22 cellular contexts compared by ENCODE assay signal in genomic region chr5:154773314-154773713, GRCh38. TPM values are rescaled to one million over a fixed set of nuclear protein-coding genes. Genes with fewer than 3 reads are reported as not detected.
A peak's percentile ranks its signal among the peaks of the same experiment; 100 is the strongest.
DNase-seq lines count a peak whose midpoint lies in the region; ATAC-seq and TF ChIP-seq lines count a peak whose summit lies in the region.
"Had no signal": no experiment of that assay in that cellular context is flagged by ENCODE, and none has a peak within 500 bp of the region (broad histone marks: within the 10 kb centered on the region; RNA-seq: fewer than 3 reads in every experiment).

No MANE protein-coding gene starts in this region.

- H3K36me3 Mint-ChIP-seq in activated T-helper 17 cell treated with anti-CD3 and anti-CD28 coated beads, Interleukin-2, amount 50 U/mL, for 72 hours (ENCODE audit: low read depth): peaks cover 36% of the 10 kb centered on the region

- peak overlapping the region in 1 of 2 experiments; percentile 28 for H3K4me3 ChIP-seq in mesenchymal stem cell (ENCODE audit: insufficient read depth in 1 of 2, low read depth in 1 of 2, low read length in 2 of 2)
- H3K4me3 ChIP-seq in upper lobe of right lung: no peak overlapping the region
- H3K4me3 ChIP-seq: Peyer's patch had no signal

- no peak overlapping the region for H2BK5ac ChIP-seq in mesenchymal stem cell (ENCODE audit: low read depth, low read length, poor library complexity, severe bottlenecking)

- H3K4me1 ChIP-seq in mesenchymal stem cell (ENCODE audit: control insufficient read depth, insufficient read depth, low read depth, low read length): peaks cover 25% of the 10 kb centered on the region
- peaks cover 41% of the 10 kb centered on the region for H3K4me1 ChIP-seq in upper lobe of right lung

- H2AK5ac ChIP-seq in mesenchymal stem cell (ENCODE audit: low read length, severe bottlenecking): peak overlapping the region; percentile 89

- H2BK12ac ChIP-seq in mesenchymal stem cell (ENCODE audit: low read length in 2 of 2): no peak overlapping the region

- H3K4ac ChIP-seq in mesenchymal stem cell (ENCODE audit: low read depth in 1 of 2, low read length in 2 of 2): no peak overlapping the region

- peak; percentile 7 for ATAC-seq in left ventricle myocardium superior
- no peak for ATAC-seq in activated T-helper 17 cell treated with anti-CD3 and anti-CD28 coated beads, Interleukin-2, amount 50 U/mL, for 72 hours (replicated peaks)
- ATAC-seq in upper lobe of right lung: peak; percentile 44
- no peak for ATAC-seq in HG02571 (IDR thresholded peaks at IDR 0.05; ENCODE audit: unreplicated experiment)

- no peak overlapping the region for H3K4me3 Mint-ChIP-seq in activated T-helper 17 cell treated with anti-CD3 and anti-CD28 coated beads, Interleukin-2, amount 50 U/mL, for 72 hours

- no peak overlapping the region for H3K23ac ChIP-seq in mesenchymal stem cell (ENCODE audit: low read length in 2 of 2)

- no peaks in the 10 kb centered on the region for H3K9me3 Mint-ChIP-seq in activated T-helper 17 cell treated with anti-CD3 and anti-CD28 coated beads, Interleukin-2, amount 50 U/mL, for 72 hours

- H3K4me1 Mint-ChIP-seq in activated T-helper 17 cell treated with anti-CD3 and anti-CD28 coated beads, Interleukin-2, amount 50 U/mL, for 72 hours: peaks cover 29% of the 10 kb centered on the region

- H3K14ac ChIP-seq in mesenchymal stem cell (ENCODE audit: low read length in 2 of 2): no peak overlapping the region

- no peak overlapping the region for H3K4me2 ChIP-seq in mesenchymal stem cell (ENCODE audit: low read length, poor library complexity, severe bottlenecking)

- peak overlapping the region in 1 of 2 experiments; percentile 46 for H3K18ac ChIP-seq in mesenchymal stem cell (ENCODE audit: low read depth in 1 of 2, low read length in 2 of 2)

- intact Hi-C loops in left ventricle myocardium superior (cut with micrococcal nuclease) (no loop called here), cardiac septum (cut with DNase I) (no loop called here), upper lobe of right lung (cut with DNase I) (no loop called here)

- H3K27ac Mint-ChIP-seq in activated T-helper 17 cell treated with anti-CD3 and anti-CD28 coated beads, Interleukin-2, amount 50 U/mL, for 72 hours: peak overlapping the region; percentile 74

- H3K36me3 ChIP-seq in mesenchymal stem cell (ENCODE audit: control insufficient read depth in 1 of 2, insufficient read depth in 2 of 2, low read depth in 1 of 2, low read length in 2 of 2) (peaks cover 0 to 8% of the 10 kb centered on the region in 2 experiments), upper lobe of right lung (no peaks in the 10 kb centered on the region)
- H3K36me3 ChIP-seq: Peyer's patch had no signal

- no peak overlapping the region for H2BK120ac ChIP-seq in mesenchymal stem cell (ENCODE audit: low read depth, low read length)

- H3K79me1 ChIP-seq in mesenchymal stem cell (replicated peaks; ENCODE audit: low read length, poor library complexity, severe bottlenecking): no peaks in the 10 kb centered on the region

- DNase-seq in left ventricle myocardium superior (no peak), cardiac septum (ENCODE audit: low spot score) (no peak), mesenchymal stem cell (no peak), upper lobe of right lung (no peak), COR-L47 (lab: John Stamatoyannopoulos, UW) (no peak), DMS53 (lab: John Stamatoyannopoulos, UW) (no peak)
- DNase-seq: activated CD4-positive, alpha-beta T cell treated with anti-CD3 and anti-CD28 coated beads, Interleukin-2, amount 50 U/mL, for 1 hour; activated T-cell treated with anti-CD3 and anti-CD28 coated beads, Interleukin-2, amount 50 U/mL, for 1 hour; amniotic stem cell; DMS 273 treated with DMSO at 0.1 percent for 48 hours; GF-D8; hippocampal formation; KG1; kidney; NCI-H1048; NCI-H2081 treated with DMSO at 0.1 percent for 48 hours; NCI-H82; nucleus accumbens; stimulated activated CD4-positive, alpha-beta T cell treated with anti-CD3 and anti-CD28 coated beads, Interleukin-2, amount 100 ng/mL, for 24 hours had no signal

- no peak overlapping the region for H4K8ac ChIP-seq in mesenchymal stem cell (ENCODE audit: low read length)

- H3K27me3 ChIP-seq in mesenchymal stem cell (ENCODE audit: control insufficient read depth in 1 of 2, insufficient read depth in 1 of 2, low read length in 2 of 2) (no peaks in the 10 kb centered on the region), upper lobe of right lung (no peaks in the 10 kb centered on the region)
- H3K27me3 ChIP-seq: Peyer's patch had no signal

- H3K27me3 Mint-ChIP-seq in activated T-helper 17 cell treated with anti-CD3 and anti-CD28 coated beads, Interleukin-2, amount 50 U/mL, for 72 hours: no peaks in the 10 kb centered on the region

- H2AFZ ChIP-seq in mesenchymal stem cell (ENCODE audit: low read depth, low read length): no peak overlapping the region

- no peak overlapping the region for H2BK15ac ChIP-seq in mesenchymal stem cell (ENCODE audit: low read depth, poor library complexity, severe bottlenecking)

- no peak for TF ChIP-seq CTCF in upper lobe of right lung (IDR thresholded peaks at IDR 0.05)

- H4K91ac ChIP-seq in mesenchymal stem cell (ENCODE audit: low read length): no peak overlapping the region

- H3K27ac ChIP-seq in mesenchymal stem cell (ENCODE audit: low read length, poor library complexity, severe bottlenecking) (no peak overlapping the region), upper lobe of right lung (no peak overlapping the region)
- H3K27ac ChIP-seq: Peyer's patch had no signal

- 89% methylated on average over 3 of the region's 3 CpGs for WGBS in mesenchymal stem cell

- H3K9ac ChIP-seq in mesenchymal stem cell (ENCODE audit: low read length): no peak overlapping the region

- H3K9me3 ChIP-seq in mesenchymal stem cell (ENCODE audit: control insufficient read depth, low read length) (no peaks in the 10 kb centered on the region), upper lobe of right lung (no peaks in the 10 kb centered on the region)
- H3K9me3 ChIP-seq: Peyer's patch had no signal

RNA-seq across cellular contexts. Expression of gene LARP1, which starts 18.1 kb away (rescaled TPM):
- total RNA-seq in left ventricle myocardium superior: 155 TPM
- 160 TPM for total RNA-seq in cardiac septum
- total RNA-seq in activated T-helper 17 cell treated with anti-CD3 and anti-CD28 coated beads, Interleukin-2, amount 50 U/mL, for 72 hours: 100 to 1,000 TPM; 121 to 242 TPM
- polyA plus RNA-seq in mesenchymal stem cell (2013, experiment 1 of 2): 133 TPM
- 124 TPM for polyA plus RNA-seq in mesenchymal stem cell (2013, experiment 2 of 2)
- 151 TPM for total RNA-seq in upper lobe of right lung

Comparison
In these comparisons a context has a peak if more than half of its experiments do, and no peak if none do; other contexts are left out.
1. ATAC-seq: peak in left ventricle myocardium superior (single experiment) and upper lobe of right lung (single experiment); none in activated T-helper 17 cell treated with anti-CD3 and anti-CD28 coated beads, Interleukin-2, amount 50 U/mL, for 72 hours (single experiment) and HG02571 (single experiment).